1 cellular context compared by ENCODE assay signal in genomic region chr5:141960449-141961323, GRCh38.
TF ChIP-seq lines count a peak whose summit lies in the region.

No MANE protein-coding gene starts in this region.

TF ChIP-seq in K562, 482 proteins besides CTCF, POLR2A, EP300 and RAD21 (continued from another document and continues in another):
- TF ChIP-seq ZBTB40 (IDR thresholded peaks at IDR 0.05) (peak; percentile 49; the same call in 1 of the 2 replicates), ZBTB40 (CRISPR knock-in tag; IDR thresholded peaks at IDR 0.05) (no peak), ZFP30 (CRISPR knock-in tag; IDR thresholded peaks at IDR 0.05; ENCODE audit: borderline replicate concordance) (no peak), ILK (tag; IDR thresholded peaks at IDR 0.05; ENCODE audit: borderline replicate concordance, low read depth) (no peak), ZNF146 (CRISPR knock-in tag; IDR thresholded peaks at IDR 0.05; ENCODE audit: unreplicated experiment) (no peak), HES1 (IDR thresholded peaks at IDR 0.05; ENCODE audit: low read depth) (no peak), IRF9 (tag; IDR thresholded peaks at IDR 0.05) (no peak), U2AF2 (optimal IDR thresholded peaks at IDR 0.05; ENCODE audit: low read depth, low read length) (no peak), TRIM28 (IDR thresholded peaks at IDR 0.05) (no peak), PTRF (tag; IDR thresholded peaks at IDR 0.05) (no peak), ADNP (tag; IDR thresholded peaks at IDR 0.05) (no peak), DEAF1 (CRISPR knock-in tag; IDR thresholded peaks at IDR 0.05) (peak; percentile 83), ZNF121 (CRISPR knock-in tag; conservative IDR thresholded peaks at IDR 0.05) (no peak), SIRT6 (IDR thresholded peaks at IDR 0.05; ENCODE audit: low read depth, low read length) (no peak), ELF1 (tag; IDR thresholded peaks at IDR 0.05) (peak; percentile 92), STAT6 (CRISPR knock-in tag; IDR thresholded peaks at IDR 0.05) (no peak), MTF1 (CRISPR knock-in tag; IDR thresholded peaks at IDR 0.05; ENCODE audit: borderline replicate concordance) (no peak), POLR3A (IDR thresholded peaks at IDR 0.05; ENCODE audit: borderline replicate concordance, extremely low read depth, insufficient read depth, insufficient read length) (no peak), RBM34 (IDR thresholded peaks at IDR 0.05; ENCODE audit: borderline replicate concordance, insufficient read depth, low read length) (no peak), ZNF586 (CRISPR knock-in tag; conservative IDR thresholded peaks at IDR 0.05) (no peak)
- TF ChIP-seq, protein P1, sequence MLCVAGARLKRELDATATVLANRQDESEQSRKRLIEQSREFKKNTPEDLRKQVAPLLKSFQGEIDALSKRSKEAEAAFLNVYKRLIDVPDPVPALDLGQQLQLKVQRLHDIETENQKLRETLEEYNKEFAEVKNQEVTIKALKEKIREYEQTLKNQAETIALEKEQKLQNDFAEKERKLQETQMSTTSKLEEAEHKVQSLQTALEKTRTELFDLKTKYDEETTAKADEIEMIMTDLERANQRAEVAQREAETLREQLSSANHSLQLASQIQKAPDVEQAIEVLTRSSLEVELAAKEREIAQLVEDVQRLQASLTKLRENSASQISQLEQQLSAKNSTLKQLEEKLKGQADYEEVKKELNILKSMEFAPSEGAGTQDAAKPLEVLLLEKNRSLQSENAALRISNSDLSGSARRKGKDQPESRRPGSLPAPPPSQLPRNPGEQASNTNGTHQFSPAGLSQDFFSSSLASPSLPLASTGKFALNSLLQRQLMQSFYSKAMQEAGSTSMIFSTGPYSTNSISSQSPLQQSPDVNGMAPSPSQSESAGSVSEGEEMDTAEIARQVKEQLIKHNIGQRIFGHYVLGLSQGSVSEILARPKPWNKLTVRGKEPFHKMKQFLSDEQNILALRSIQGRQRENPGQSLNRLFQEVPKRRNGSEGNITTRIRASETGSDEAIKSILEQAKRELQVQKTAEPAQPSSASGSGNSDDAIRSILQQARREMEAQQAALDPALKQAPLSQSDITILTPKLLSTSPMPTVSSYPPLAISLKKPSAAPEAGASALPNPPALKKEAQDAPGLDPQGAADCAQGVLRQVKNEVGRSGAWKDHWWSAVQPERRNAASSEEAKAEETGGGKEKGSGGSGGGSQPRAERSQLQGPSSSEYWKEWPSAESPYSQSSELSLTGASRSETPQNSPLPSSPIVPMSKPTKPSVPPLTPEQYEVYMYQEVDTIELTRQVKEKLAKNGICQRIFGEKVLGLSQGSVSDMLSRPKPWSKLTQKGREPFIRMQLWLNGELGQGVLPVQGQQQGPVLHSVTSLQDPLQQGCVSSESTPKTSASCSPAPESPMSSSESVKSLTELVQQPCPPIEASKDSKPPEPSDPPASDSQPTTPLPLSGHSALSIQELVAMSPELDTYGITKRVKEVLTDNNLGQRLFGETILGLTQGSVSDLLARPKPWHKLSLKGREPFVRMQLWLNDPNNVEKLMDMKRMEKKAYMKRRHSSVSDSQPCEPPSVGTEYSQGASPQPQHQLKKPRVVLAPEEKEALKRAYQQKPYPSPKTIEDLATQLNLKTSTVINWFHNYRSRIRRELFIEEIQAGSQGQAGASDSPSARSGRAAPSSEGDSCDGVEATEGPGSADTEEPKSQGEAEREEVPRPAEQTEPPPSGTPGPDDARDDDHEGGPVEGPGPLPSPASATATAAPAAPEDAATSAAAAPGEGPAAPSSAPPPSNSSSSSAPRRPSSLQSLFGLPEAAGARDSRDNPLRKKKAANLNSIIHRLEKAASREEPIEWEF (CRISPR knock-in tag; IDR thresholded peaks at IDR 0.05): no peak
- TF ChIP-seq, protein P2, sequence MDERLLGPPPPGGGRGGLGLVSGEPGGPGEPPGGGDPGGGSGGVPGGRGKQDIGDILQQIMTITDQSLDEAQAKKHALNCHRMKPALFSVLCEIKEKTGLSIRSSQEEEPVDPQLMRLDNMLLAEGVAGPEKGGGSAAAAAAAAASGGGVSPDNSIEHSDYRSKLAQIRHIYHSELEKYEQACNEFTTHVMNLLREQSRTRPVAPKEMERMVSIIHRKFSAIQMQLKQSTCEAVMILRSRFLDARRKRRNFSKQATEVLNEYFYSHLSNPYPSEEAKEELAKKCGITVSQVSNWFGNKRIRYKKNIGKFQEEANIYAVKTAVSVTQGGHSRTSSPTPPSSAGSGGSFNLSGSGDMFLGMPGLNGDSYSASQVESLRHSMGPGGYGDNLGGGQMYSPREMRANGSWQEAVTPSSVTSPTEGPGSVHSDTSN (CRISPR knock-in tag; IDR thresholded peaks at IDR 0.05; ENCODE audit: low read depth): no peak
- TF ChIP-seq, protein P2 (tag; conservative IDR thresholded peaks at IDR 0.05; ENCODE audit: low read depth): no peak; the same call in 1 of the 2 replicates
- TF ChIP-seq, protein P3, sequence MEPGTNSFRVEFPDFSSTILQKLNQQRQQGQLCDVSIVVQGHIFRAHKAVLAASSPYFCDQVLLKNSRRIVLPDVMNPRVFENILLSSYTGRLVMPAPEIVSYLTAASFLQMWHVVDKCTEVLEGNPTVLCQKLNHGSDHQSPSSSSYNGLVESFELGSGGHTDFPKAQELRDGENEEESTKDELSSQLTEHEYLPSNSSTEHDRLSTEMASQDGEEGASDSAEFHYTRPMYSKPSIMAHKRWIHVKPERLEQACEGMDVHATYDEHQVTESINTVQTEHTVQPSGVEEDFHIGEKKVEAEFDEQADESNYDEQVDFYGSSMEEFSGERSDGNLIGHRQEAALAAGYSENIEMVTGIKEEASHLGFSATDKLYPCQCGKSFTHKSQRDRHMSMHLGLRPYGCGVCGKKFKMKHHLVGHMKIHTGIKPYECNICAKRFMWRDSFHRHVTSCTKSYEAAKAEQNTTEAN (CRISPR knock-in tag; IDR thresholded peaks at IDR 0.05): no peak
- TF ChIP-seq, protein P4, sequence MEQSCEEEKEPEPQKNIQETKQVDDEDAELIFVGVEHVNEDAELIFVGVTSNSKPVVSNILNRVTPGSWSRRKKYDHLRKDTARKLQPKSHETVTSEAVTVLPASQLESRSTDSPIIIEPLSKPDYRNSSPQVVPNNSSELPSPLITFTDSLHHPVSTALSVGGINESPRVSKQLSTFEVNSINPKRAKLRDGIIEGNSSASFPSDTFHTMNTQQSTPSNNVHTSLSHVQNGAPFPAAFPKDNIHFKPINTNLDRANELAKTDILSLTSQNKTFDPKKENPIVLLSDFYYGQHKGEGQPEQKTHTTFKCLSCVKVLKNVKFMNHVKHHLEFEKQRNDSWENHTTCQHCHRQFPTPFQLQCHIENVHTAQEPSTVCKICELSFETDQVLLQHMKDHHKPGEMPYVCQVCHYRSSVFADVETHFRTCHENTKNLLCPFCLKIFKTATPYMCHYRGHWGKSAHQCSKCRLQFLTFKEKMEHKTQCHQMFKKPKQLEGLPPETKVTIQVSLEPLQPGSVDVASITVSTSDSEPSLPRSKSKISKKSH (CRISPR knock-in tag; IDR thresholded peaks at IDR 0.05): no peak
